In genomic region chr15:39506146-39506545, GRCh38 we compare ENCODE assay signal across 18 cellular contexts.
DNase-seq lines count a peak whose midpoint lies in the region; ATAC-seq and TF ChIP-seq lines count a peak whose summit lies in the region.
"Had no signal": no experiment of that assay in that cellular context is flagged by ENCODE, and none has a peak within 500 bp of the region (broad histone marks: within the 10 kb centered on the region; RNA-seq: fewer than 3 reads in every experiment).

No MANE protein-coding gene starts in this region.

- CTCF ChIA-PET in HEK293T (lab: Yijun Ruan, JAX), result no interaction called here

- POLR2A ChIA-PET in HEK293T (lab: Yijun Ruan, JAX), result no interaction called here

- peak; percentile 42 for DNase-seq in COLO829 (ENCODE audit: low spot score)
- peak; percentile 41 for DNase-seq in RPMI7951 (ENCODE audit: low read depth)
- DNase-seq in choroid plexus epithelial cell (ENCODE audit: low read depth), result peak; percentile 58
- peak; percentile 63 for DNase-seq in non-pigmented ciliary epithelial cell (ENCODE audit: low read depth)
- DNase-seq in HEK293T (ENCODE audit: extremely low spot score), result no peak
- DNase-seq in OCI-M2 (lab: John Stamatoyannopoulos, UW; ENCODE audit: unreplicated experiment), result no peak
- DNase-seq: CD8-positive, alpha-beta memory T cell; KBM-7; NCI-H1105; NCI-H146; NCI-H2029; NCI-H345; NCI-H524 had no signal

- ATAC-seq in GM21367 (IDR thresholded peaks at IDR 0.05; ENCODE audit: unreplicated experiment) (no peak), GM19463 (IDR thresholded peaks at IDR 0.05; ENCODE audit: unreplicated experiment) (no peak)
- ATAC-seq: HepG2, Right ventricle myocardium inferior had no signal

- TF ChIP-seq CTCF in choroid plexus epithelial cell (conservative IDR thresholded peaks at IDR 0.05; ENCODE audit: low read depth, low read length), result no peak

- H3K4me3 ChIP-seq in choroid plexus epithelial cell (ENCODE audit: low read depth, low read length), result no peak overlapping the region
- H3K4me3 ChIP-seq: SJSA1 had no signal

TF ChIP-seq in HEK293T, 16 proteins besides CTCF, POLR2A, EP300 and RAD21:
- TF ChIP-seq TARDBP (IDR thresholded peaks at IDR 0.05) (no peak), PKNOX1 (IDR thresholded peaks at IDR 0.05) (no peak), FOXA1 (IDR thresholded peaks at IDR 0.05) (no peak), ELF4 (IDR thresholded peaks at IDR 0.05) (no peak), SUZ12 (IDR thresholded peaks at IDR 0.05) (no peak), SP1 (IDR thresholded peaks at IDR 0.05) (no peak), CTBP1 (IDR thresholded peaks at IDR 0.05; ENCODE audit: borderline replicate concordance) (no peak), NFRKB (IDR thresholded peaks at IDR 0.05) (no peak)
TF ChIP-seq in HEK293T: peak in this region for 0.

Comparison
In these comparisons a context has a peak if more than half of its experiments do, and no peak if none do; other contexts are left out.
1. DNase-seq: peak in COLO829 (single experiment), RPMI7951 (single experiment), choroid plexus epithelial cell (single experiment) and non-pigmented ciliary epithelial cell (single experiment); none in HEK293T (single experiment) and OCI-M2 (single experiment).